Comparison of ENCODE assay signal across 13 cellular contexts in the genomic region with DNA sequence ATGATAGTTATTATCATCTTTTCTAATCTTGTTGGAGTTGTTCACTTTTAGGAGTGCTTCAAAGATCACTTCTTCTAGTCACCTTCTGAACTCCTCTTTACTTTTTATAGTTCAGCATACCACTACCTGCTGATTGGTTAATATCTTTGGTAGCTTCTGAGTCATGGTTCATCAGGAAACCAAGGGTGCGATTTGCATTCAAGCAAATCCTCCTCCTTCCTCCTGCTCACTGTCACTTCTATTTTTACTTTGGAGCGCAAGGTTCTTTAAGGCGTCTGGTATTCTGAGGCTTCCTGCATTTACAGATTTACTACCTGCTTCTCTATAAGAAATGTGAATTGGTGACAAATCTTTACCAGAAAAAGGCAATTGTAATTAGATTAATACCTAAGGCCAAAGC. TPM values are rescaled to one million over a fixed set of nuclear protein-coding genes. Genes with fewer than 3 reads are reported as not detected.
A peak's percentile ranks its signal among the peaks of the same experiment; 100 is the strongest.
DNase-seq lines count a peak whose midpoint lies in the region; ATAC-seq and TF ChIP-seq lines count a peak whose summit lies in the region.
"Had no signal": no experiment of that assay in that cellular context is flagged by ENCODE, and none has a peak within 500 bp of the region (broad histone marks: within the 10 kb centered on the region; RNA-seq: fewer than 3 reads in every experiment).

No MANE protein-coding gene starts in this region.

- H3K4me3 Mint-ChIP-seq in activated T-cell treated with anti-CD3 and anti-CD28 coated beads, Interleukin-2, amount 50 U/mL, for 24 hours: no peak overlapping the region
- H3K4me3 Mint-ChIP-seq: activated naive CD8-positive, alpha-beta T cell treated with anti-CD3 and anti-CD28 coated beads, Interleukin-2, amount 10 ng/mL, durations not matched to agents 7 days and 5 days; neural crest cell had no signal

- no peaks in the 10 kb centered on the region for H3K4me1 Mint-ChIP-seq in activated T-cell treated with anti-CD3 and anti-CD28 coated beads, Interleukin-2, amount 50 U/mL, for 24 hours (ENCODE audit: low read depth)
- H3K4me1 Mint-ChIP-seq: activated naive CD8-positive, alpha-beta T cell treated with anti-CD3 and anti-CD28 coated beads, Interleukin-2, amount 10 ng/mL, durations not matched to agents 7 days and 5 days; neural crest cell had no signal

- TF ChIP-seq CTCF in uterus (IDR thresholded peaks at IDR 0.05): no peak

- WGBS in mesodermal cell (ENCODE audit: insufficient coverage in 2 of 2), 2 experiments: no CpG with 5 or more reads among the region's 3 CpGs

- ATAC-seq in GM19023 (IDR thresholded peaks at IDR 0.05; ENCODE audit: unreplicated experiment) (peak; percentile 80), HG02759 (IDR thresholded peaks at IDR 0.05; ENCODE audit: unreplicated experiment) (peak; percentile 98)

- peaks cover 4% of the 10 kb centered on the region for H3K9me3 Mint-ChIP-seq in activated T-cell treated with anti-CD3 and anti-CD28 coated beads, Interleukin-2, amount 50 U/mL, for 24 hours
- H3K9me3 Mint-ChIP-seq: activated naive CD8-positive, alpha-beta T cell treated with anti-CD3 and anti-CD28 coated beads, Interleukin-2, amount 10 ng/mL, durations not matched to agents 7 days and 5 days; neural crest cell had no signal

- H3K27me3 ChIP-seq in uterus: no peaks in the 10 kb centered on the region

- H3K9me3 ChIP-seq in mesodermal cell (ENCODE audit: control insufficient read depth, low read length) (no peaks in the 10 kb centered on the region), uterus (no peaks in the 10 kb centered on the region)

- no peak for TF ChIP-seq POLR2A in uterus (IDR thresholded peaks at IDR 0.05)

- H3K4me3 ChIP-seq in mesodermal cell (ENCODE audit: extremely low read depth, insufficient read depth, low read length, poor library complexity, severe bottlenecking) (no peak overlapping the region), uterus (no peak overlapping the region)

- intact Hi-C loops in uterus (cut with DNase I; ENCODE audit: low total_unique reads): no loop called here

- H3K27ac ChIP-seq in mesodermal cell (ENCODE audit: low read depth, low read length, severe bottlenecking) (peak overlapping the region; percentile 25), uterus (no peak overlapping the region)

- no peaks in the 10 kb centered on the region for H3K36me3 Mint-ChIP-seq in activated T-cell treated with anti-CD3 and anti-CD28 coated beads, Interleukin-2, amount 50 U/mL, for 24 hours (ENCODE audit: low read depth)
- H3K36me3 Mint-ChIP-seq: activated naive CD8-positive, alpha-beta T cell treated with anti-CD3 and anti-CD28 coated beads, Interleukin-2, amount 10 ng/mL, durations not matched to agents 7 days and 5 days had no signal

- no peaks in the 10 kb centered on the region for H3K36me3 ChIP-seq in mesodermal cell (ENCODE audit: control insufficient read depth, insufficient read depth, low read length)
- no peaks in the 10 kb centered on the region for H3K36me3 ChIP-seq in uterus

- no peaks in the 10 kb centered on the region for H3K27me3 Mint-ChIP-seq in activated T-cell treated with anti-CD3 and anti-CD28 coated beads, Interleukin-2, amount 50 U/mL, for 24 hours
- H3K27me3 Mint-ChIP-seq: activated naive CD8-positive, alpha-beta T cell treated with anti-CD3 and anti-CD28 coated beads, Interleukin-2, amount 10 ng/mL, durations not matched to agents 7 days and 5 days had no signal

- H3K4me1 ChIP-seq in mesodermal cell (ENCODE audit: control insufficient read depth, insufficient read depth, low read length, poor library complexity, severe bottlenecking) (peaks cover 13% of the 10 kb centered on the region), uterus (no peaks in the 10 kb centered on the region)

- DNase-seq in Kasumi-1 (lab: John Stamatoyannopoulos, UW): peak; percentile 74 to 76
- no peak for DNase-seq in uterus
- DNase-seq in DMS 273 (lab: John Stamatoyannopoulos, UW; ENCODE audit: unreplicated experiment): no peak
- no peak for DNase-seq in inferior parietal cortex (ENCODE audit: extremely low spot score)
- DNase-seq in activated T-cell treated with anti-CD3 and anti-CD28 coated beads, Interleukin-2, amount 50 U/mL, for 24 hours: no peak
- DNase-seq: activated naive CD8-positive, alpha-beta T cell treated with anti-CD3 and anti-CD28 coated beads, Interleukin-2, amount 10 ng/mL, durations not matched to agents 7 days and 5 days; NCI-H1048; stimulated activated CD8-positive, alpha-beta memory T cell treated with anti-CD3 and anti-CD28 coated beads, Interleukin-4, amount 100 ng/mL, for 48 hours had no signal

- H3K27ac Mint-ChIP-seq in activated T-cell treated with anti-CD3 and anti-CD28 coated beads, Interleukin-2, amount 50 U/mL, for 24 hours: no peak overlapping the region
- H3K27ac Mint-ChIP-seq: activated naive CD8-positive, alpha-beta T cell treated with anti-CD3 and anti-CD28 coated beads, Interleukin-2, amount 10 ng/mL, durations not matched to agents 7 days and 5 days had no signal

RNA-seq across cellular contexts. Expression of gene SYT1, which starts 24.0 kb away (rescaled TPM):
- 22.7 TPM for polyA plus RNA-seq in mesodermal cell (2013, experiment 1 of 2)
- 19.4 TPM for polyA plus RNA-seq in mesodermal cell (2013, experiment 2 of 2)
- total RNA-seq in uterus: 10 to 100 TPM in 3 of 4 donors, 1 to 10 TPM in 1; 9.7 to 24.3 (median 18.3) TPM
- total RNA-seq: activated naive CD8-positive, alpha-beta T cell treated with anti-CD3 and anti-CD28 coated beads, Interleukin-2, amount 10 ng/mL, durations not matched to agents 7 days and 5 days; T-helper 2 cell treated with Interferon-gamma antibody and Interleukin-4, amounts not matched to agents 100 ng/mL and 5 ng/mL, for 36 hours had no signal

Comparison
In these comparisons a context has a peak if more than half of its experiments do, and no peak if none do; other contexts are left out.
1. DNase-seq: peak in Kasumi-1 (2 of 2); none in uterus (0 of 2), DMS 273 (single experiment), inferior parietal cortex (single experiment) and activated T-cell treated with anti-CD3 and anti-CD28 coated beads, Interleukin-2, amount 50 U/mL, for 24 hours (single experiment).